ENCODE assay signal across 25 cellular contexts in the genomic region with DNA sequence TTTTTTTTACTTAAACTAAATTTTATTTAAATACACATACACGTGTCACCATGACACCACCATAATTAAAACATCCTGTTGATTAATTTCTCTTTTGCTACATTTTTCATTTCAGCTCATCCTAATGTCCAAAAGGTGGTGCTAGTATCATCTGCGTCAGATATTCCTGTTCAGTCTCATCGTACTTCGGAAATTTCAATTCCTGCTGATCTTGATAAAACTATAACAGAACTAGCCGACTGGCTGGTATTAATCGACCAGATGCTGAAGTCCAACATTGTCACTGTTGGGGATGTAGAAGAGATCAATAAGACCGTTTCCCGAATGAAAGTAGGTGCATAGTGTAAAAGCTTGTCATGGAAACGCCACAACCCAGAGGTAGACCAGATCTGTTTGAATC.
A peak's percentile ranks its signal among the peaks of the same experiment; 100 is the strongest.
DNase-seq lines count a peak whose midpoint lies in the region; ATAC-seq and TF ChIP-seq lines count a peak whose summit lies in the region.
"Had no signal": no experiment of that assay in that cellular context is flagged by ENCODE, and none has a peak within 500 bp of the region (broad histone marks: within the 10 kb centered on the region; RNA-seq: fewer than 3 reads in every experiment).

No MANE protein-coding gene starts in this region.

- peaks cover 6 to 90% (median 44%) of the 10 kb centered on the region in 4 donors for H3K36me3 ChIP-seq in esophagus muscularis mucosa
- H3K36me3 ChIP-seq in Peyer's patch, result peaks cover 0 to 54% (median 0%) of the 10 kb centered on the region in 3 donors
- peaks cover 0 to 54% of the 10 kb centered on the region in 2 donors for H3K36me3 ChIP-seq in gastrocnemius medialis

- H3K4me3 Mint-ChIP-seq in natural killer cell treated with Interleukin-12 subunit alpha and Interleukin-12 subunit beta and Interleukin-15 and Interleukin-18, amount 100 ng/mL, for 72 hours, result no peak overlapping the region
- H3K4me3 Mint-ChIP-seq: activated T-helper 17 cell treated with anti-CD3 and anti-CD28 coated beads, Interleukin-2, amount 50 U/mL, for 72 hours; dendritic cell treated with granulocyte-macrophage colony-stimulating factor and Interleukin-4, amounts not matched to agents 40 ng/mL and 50 ng/mL, for 4 days had no signal

- H3K9me3 Mint-ChIP-seq in natural killer cell treated with Interleukin-12 subunit alpha and Interleukin-12 subunit beta and Interleukin-15 and Interleukin-18, amount 100 ng/mL, for 72 hours, result no peaks in the 10 kb centered on the region
- H3K9me3 Mint-ChIP-seq: activated naive CD4-positive, alpha-beta T cell treated with anti-CD3 and anti-CD28 coated beads, Interleukin-2, amount 50 U/mL, for 72 hours; dendritic cell treated with granulocyte-macrophage colony-stimulating factor and Interleukin-4, amounts not matched to agents 40 ng/mL and 50 ng/mL, for 4 days had no signal

- H3K4me1 ChIP-seq in esophagus muscularis mucosa (peaks cover 0 to 6% (median 0%) of the 10 kb centered on the region in 4 donors), Peyer's patch (no peaks in the 10 kb centered on the region), gastrocnemius medialis (no peaks in the 10 kb centered on the region)
- H3K4me1 ChIP-seq: stomach had no signal

- peaks cover 39% of the 10 kb centered on the region for H3K36me3 Mint-ChIP-seq in natural killer cell treated with Interleukin-12 subunit alpha and Interleukin-12 subunit beta and Interleukin-15 and Interleukin-18, amount 100 ng/mL, for 72 hours

- DNase-seq in NCI-H1105 treated with DMSO at 0.1 percent for 48 hours (lab: John Stamatoyannopoulos, UW), result peak; percentile 7
- DNase-seq in NCI-H1105 (lab: John Stamatoyannopoulos, UW), result no peak
- DNase-seq in LNCaP clone FGC (ENCODE audit: low read depth), result no peak
- no peak for DNase-seq in esophagus muscularis mucosa (ENCODE audit: extremely low spot score)
- no peak for DNase-seq in natural killer cell treated with Interleukin-12 subunit alpha and Interleukin-12 subunit beta and Interleukin-15 and Interleukin-18, amount 100 ng/mL, for 72 hours (ENCODE audit: low spot score)
- DNase-seq in Peyer's patch, result no peak
- DNase-seq in gastrocnemius medialis, result no peak
- DNase-seq: 8988T; activated CD8-positive, alpha-beta memory T cell treated with anti-CD3 and anti-CD28 coated beads, Interleukin-2, amount 50 U/mL, for 48 hours; aorta; DMS53; GDM1; glutamatergic neuron; MV-4-11; NCI-H187; NCI-H446 treated with DMSO at 0.1 percent for 48 hours; nucleus accumbens; stimulated activated CD8-positive, alpha-beta memory T cell treated with anti-CD3 and anti-CD28 coated beads, Interleukin-4, amount 100 ng/mL, for 48 hours; stomach; T-helper 9 cell; trophoblast cell had no signal

- no peak for ATAC-seq in natural killer cell treated with Interleukin-12 subunit alpha and Interleukin-12 subunit beta and Interleukin-15 and Interleukin-18, amount 100 ng/mL, for 72 hours
- ATAC-seq in HG02938 (IDR thresholded peaks at IDR 0.05; ENCODE audit: unreplicated experiment), result no peak
- no peak for ATAC-seq in gastrocnemius medialis
- ATAC-seq: activated naive CD4-positive, alpha-beta T cell treated with anti-CD3 and anti-CD28 coated beads, Interleukin-2, amount 50 U/mL, for 72 hours; activated T-helper 17 cell treated with anti-CD3 and anti-CD28 coated beads, Interleukin-2, amount 50 U/mL, for 72 hours had no signal

- peak overlapping the region; percentile 57 to 66 for H3K27ac Mint-ChIP-seq in natural killer cell treated with Interleukin-12 subunit alpha and Interleukin-12 subunit beta and Interleukin-15 and Interleukin-18, amount 100 ng/mL, for 72 hours
- H3K27ac Mint-ChIP-seq: activated naive CD4-positive, alpha-beta T cell treated with anti-CD3 and anti-CD28 coated beads, Interleukin-2, amount 50 U/mL, for 72 hours; activated T-helper 17 cell treated with anti-CD3 and anti-CD28 coated beads, Interleukin-2, amount 50 U/mL, for 72 hours; dendritic cell treated with granulocyte-macrophage colony-stimulating factor and Interleukin-4, amounts not matched to agents 40 ng/mL and 50 ng/mL, for 4 days had no signal

- in situ Hi-C loops in gastrocnemius medialis (cut with MboI; ENCODE audit: low sequenced_read_pairs in 4 of 4), result no loop called here

- H3K27me3 Mint-ChIP-seq in natural killer cell treated with Interleukin-12 subunit alpha and Interleukin-12 subunit beta and Interleukin-15 and Interleukin-18, amount 100 ng/mL, for 72 hours, result no peaks in the 10 kb centered on the region
- H3K27me3 Mint-ChIP-seq: activated T-helper 17 cell treated with anti-CD3 and anti-CD28 coated beads, Interleukin-2, amount 50 U/mL, for 72 hours; dendritic cell treated with granulocyte-macrophage colony-stimulating factor and Interleukin-4, amounts not matched to agents 40 ng/mL and 50 ng/mL, for 4 days had no signal

- no peaks in the 10 kb centered on the region for H3K9me3 ChIP-seq in esophagus muscularis mucosa
- no peaks in the 10 kb centered on the region for H3K9me3 ChIP-seq in Peyer's patch
- no peaks in the 10 kb centered on the region for H3K9me3 ChIP-seq in gastrocnemius medialis
- H3K9me3 ChIP-seq: stomach had no signal

- 48% methylated on average over 9 of the region's 9 CpGs for WGBS in esophagus muscularis mucosa

- no peak overlapping the region for H3K27ac ChIP-seq in esophagus muscularis mucosa (replicated peaks in 1 of 4)
- H3K27ac ChIP-seq in Peyer's patch, result no peak overlapping the region
- no peak overlapping the region for H3K27ac ChIP-seq in gastrocnemius medialis
- H3K27ac ChIP-seq: stomach had no signal

- peak; percentile 36 for TF ChIP-seq CTCF in LNCaP clone FGC (IDR thresholded peaks at IDR 0.05; ENCODE audit: control insufficient read depth, extremely low read depth, insufficient read depth)
- peak; percentile 22 to 40 (median 28) for TF ChIP-seq CTCF in esophagus muscularis mucosa (IDR thresholded peaks at IDR 0.05)
- TF ChIP-seq CTCF in Peyer's patch (IDR thresholded peaks at IDR 0.05), result no peak
- TF ChIP-seq CTCF in gastrocnemius medialis (IDR thresholded peaks at IDR 0.05 in 4 of 5, conservative IDR thresholded peaks at IDR 0.05 in 1 of 5), result no peak

- no peaks in the 10 kb centered on the region for H3K27me3 ChIP-seq in esophagus muscularis mucosa
- H3K27me3 ChIP-seq in Peyer's patch, result no peaks in the 10 kb centered on the region
- no peaks in the 10 kb centered on the region for H3K27me3 ChIP-seq in gastrocnemius medialis
- H3K27me3 ChIP-seq: stomach had no signal

- H3K4me3 ChIP-seq in LNCaP clone FGC (ENCODE audit: low read depth, low read length), result no peak overlapping the region
- peak overlapping the region in 2 of 4 donors; percentile 11 to 29 for H3K4me3 ChIP-seq in esophagus muscularis mucosa
- H3K4me3 ChIP-seq in Peyer's patch, result no peak overlapping the region
- no peak overlapping the region for H3K4me3 ChIP-seq in gastrocnemius medialis
- H3K4me3 ChIP-seq: stomach had no signal

- no peak for TF ChIP-seq EP300 in esophagus muscularis mucosa (IDR thresholded peaks at IDR 0.05)

- H3K4me1 Mint-ChIP-seq in natural killer cell treated with Interleukin-12 subunit alpha and Interleukin-12 subunit beta and Interleukin-15 and Interleukin-18, amount 100 ng/mL, for 72 hours (ENCODE audit: low read depth in 2 of 2), result peaks cover 29 to 32% of the 10 kb centered on the region in 2 donors

- intact Hi-C loops in esophagus muscularis mucosa (cut with DNase I) (no loop called here), gastrocnemius medialis (cut with DNase I; ENCODE audit: low total_unique reads) (no loop called here)

- TF ChIP-seq POLR2A in esophagus muscularis mucosa (IDR thresholded peaks at IDR 0.05; ENCODE audit: low read depth) (no peak), Peyer's patch (IDR thresholded peaks at IDR 0.05) (no peak), gastrocnemius medialis (IDR thresholded peaks at IDR 0.05) (no peak)

Comparison
In these comparisons a context has a peak if more than half of its experiments do, and no peak if none do; other contexts are left out.
1. CTCF ChIP-seq: peak in LNCaP clone FGC (single experiment) and esophagus muscularis mucosa (3 of 3); none in Peyer's patch (0 of 6) and gastrocnemius medialis (0 of 5).